19 cellular contexts compared by ENCODE assay signal in the genomic region with DNA sequence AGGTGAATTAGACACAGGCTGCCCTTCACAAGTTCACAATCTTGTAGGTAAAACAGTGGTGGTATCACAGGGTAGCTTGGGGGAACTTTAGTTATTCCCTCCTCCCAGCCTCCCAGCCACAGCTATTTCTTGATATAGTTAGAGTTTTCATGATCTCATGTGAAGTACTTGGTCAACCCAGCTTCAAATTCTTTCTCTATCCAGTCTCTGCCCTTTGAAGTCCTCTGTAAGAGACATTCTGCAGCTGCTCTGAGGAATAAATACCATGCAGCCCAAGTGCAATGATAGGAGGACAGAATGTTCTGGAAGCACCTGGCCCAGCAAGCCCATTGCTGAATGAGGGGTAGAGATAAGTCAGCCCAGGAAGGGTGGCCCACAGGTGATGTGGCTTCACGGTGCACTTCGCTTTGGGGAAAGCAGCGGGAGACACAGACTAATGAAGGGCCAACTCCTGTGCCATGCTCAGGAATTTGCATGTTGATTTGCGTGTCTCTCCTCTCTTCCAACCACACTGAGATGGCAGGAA. TPM values are rescaled to one million over a fixed set of nuclear protein-coding genes. Genes with fewer than 3 reads are reported as not detected.
A peak's percentile ranks its signal among the peaks of the same experiment; 100 is the strongest.
DNase-seq lines count a peak whose midpoint lies in the region; ATAC-seq, FAIRE-seq and TF ChIP-seq lines count a peak whose summit lies in the region.
"Had no signal": no experiment of that assay in that cellular context is flagged by ENCODE, and none has a peak within 500 bp of the region (broad histone marks: within the 10 kb centered on the region; RNA-seq: fewer than 3 reads in every experiment).

No MANE protein-coding gene starts in this region.

- intact Hi-C loops in activated T-helper 1 cell treated with anti-CD3 and anti-CD28 coated beads, Interleukin-12 subunit alpha, Interleukin-12 subunit beta, Interleukin-2, Interleukin-4 antibody, amounts not matched to agents 30 ng/mL and 10 ng/mL and 1 ng/mL, durations not matched to agents 14 hours and 24 hours and 36 hours (cut with micrococcal nuclease), result no loop called here

- no peaks in the 10 kb centered on the region for H3K36me3 Mint-ChIP-seq in activated T-helper 1 cell treated with anti-CD3 and anti-CD28 coated beads, Interleukin-12 subunit alpha, Interleukin-12 subunit beta, Interleukin-2, Interleukin-4 antibody, amounts not matched to agents 30 ng/mL and 10 ng/mL and 1 ng/mL, durations not matched to agents 14 hours and 24 hours and 36 hours (ENCODE audit: low read depth)
- H3K36me3 Mint-ChIP-seq: CD4-positive, CD25-positive, alpha-beta regulatory T cell had no signal

- no peaks in the 10 kb centered on the region for H3K9me3 ChIP-seq in A549
- H3K9me3 ChIP-seq in HEK293 (ENCODE audit: control insufficient read depth, insufficient read depth, low read depth, low read length), result no peaks in the 10 kb centered on the region
- H3K9me3 ChIP-seq: SJSA1 had no signal

- TF ChIP-seq RAD21 in A549 (conservative IDR thresholded peaks at IDR 0.05 in 1 of 2, IDR thresholded peaks at IDR 0.05 in 1 of 2), result no peak

- no peak overlapping the region for H3K4me3 Mint-ChIP-seq in activated T-helper 1 cell treated with anti-CD3 and anti-CD28 coated beads, Interleukin-12 subunit alpha, Interleukin-12 subunit beta, Interleukin-2, Interleukin-4 antibody, amounts not matched to agents 30 ng/mL and 10 ng/mL and 1 ng/mL, durations not matched to agents 14 hours and 24 hours and 36 hours
- H3K4me3 Mint-ChIP-seq: CD4-positive, CD25-positive, alpha-beta regulatory T cell had no signal

- peaks cover 10% of the 10 kb centered on the region for H3K27me3 Mint-ChIP-seq in activated T-helper 1 cell treated with anti-CD3 and anti-CD28 coated beads, Interleukin-12 subunit alpha, Interleukin-12 subunit beta, Interleukin-2, Interleukin-4 antibody, amounts not matched to agents 30 ng/mL and 10 ng/mL and 1 ng/mL, durations not matched to agents 14 hours and 24 hours and 36 hours (ENCODE audit: insufficient read depth)

- no peak overlapping the region for H3K27ac Mint-ChIP-seq in activated T-helper 1 cell treated with anti-CD3 and anti-CD28 coated beads, Interleukin-12 subunit alpha, Interleukin-12 subunit beta, Interleukin-2, Interleukin-4 antibody, amounts not matched to agents 30 ng/mL and 10 ng/mL and 1 ng/mL, durations not matched to agents 14 hours and 24 hours and 36 hours
- H3K27ac Mint-ChIP-seq: CD4-positive, CD25-positive, alpha-beta regulatory T cell had no signal

- POLR2A ChIA-PET in A549 (lab: Yijun Ruan, JAX), result no interaction called here
- POLR2A ChIA-PET in HEK293 (lab: Yijun Ruan, JAX), result interaction anchor here (0.6 kb wide), 1 partner anchor 12 kb away, joined by 4 read pairs; no protein-coding TSS in a partner anchor

- FAIRE-seq in A549 (lab: Jason Lieb, UNC), result no peak
- FAIRE-seq: H54 had no signal

- TF ChIP-seq CTCF in A549 (IDR thresholded peaks at IDR 0.05) (no peak), HEK293 (tag by site-specific recombination; IDR thresholded peaks at IDR 0.05) (no peak)

- H3K4me2 ChIP-seq in A549, result no peak overlapping the region

- no peak for TF ChIP-seq EP300 in A549 (IDR thresholded peaks at IDR 0.05)

- DNase-seq in A549 (ENCODE audit: low read depth in 1 of 2, low spot score in 1 of 2) (no peak), amniotic epithelial cell (ENCODE audit: low read depth) (peak; percentile 29), myocyte (ENCODE audit: low read depth) (peak; percentile 63), inferior parietal cortex (ENCODE audit: extremely low spot score) (no peak)
- DNase-seq in activated T-helper 1 cell treated with anti-CD3 and anti-CD28 coated beads, Interleukin-12 subunit alpha, Interleukin-12 subunit beta, Interleukin-2, Interleukin-4 antibody, amounts not matched to agents 30 ng/mL and 10 ng/mL and 1 ng/mL, durations not matched to agents 14 hours and 24 hours and 36 hours (ENCODE audit: low spot score), result no peak
- DNase-seq: 8988T; CD4-positive, CD25-positive, alpha-beta regulatory T cell; EL; GF-D8; Karpas-422; NCI-H1694; NCI-H2227 treated with DMSO at 0.1 percent for 48 hours; NCI-H524; OCI-M1 had no signal

- WGBS in A549 (ENCODE audit: missing lambda C conversion rate), result 95% methylated on average over 4 of the region's 4 CpGs

- no peak overlapping the region for H3K4me3 ChIP-seq in A549
- no peak overlapping the region for H3K4me3 ChIP-seq in HEK293 (ENCODE audit: low read depth, low read length)
- H3K4me3 ChIP-seq: SJSA1 had no signal

- no peaks in the 10 kb centered on the region for H3K36me3 ChIP-seq in HEK293 (ENCODE audit: control insufficient read depth in 2 of 2, insufficient read depth in 1 of 2, low read length in 2 of 2)
- H3K36me3 ChIP-seq: SJSA1 had no signal

- peak; percentile 8 to 28; a peak in 3 of 6 replicates for ATAC-seq in A549
- no peak for ATAC-seq in GM19351 (IDR thresholded peaks at IDR 0.05; ENCODE audit: unreplicated experiment)
- ATAC-seq: Right ventricle myocardium inferior had no signal

- H3K27ac ChIP-seq in A549, result peak overlapping the region; percentile 11 to 16; a peak in 2 of 6 replicates
- H3K27ac ChIP-seq in HEK293 (ENCODE audit: extremely low read depth, low read depth, low read length), result no peak overlapping the region
- H3K27ac ChIP-seq: SJSA1 had no signal

- H3K4me1 ChIP-seq in A549 (0 out of 3 replicates have a peak, but pooled peaks cover 3% of the 10 kb centered on the region), HEK293 (ENCODE audit: control insufficient read depth, insufficient read depth, low read length) (no peaks in the 10 kb centered on the region)
- H3K4me1 ChIP-seq: SJSA1 had no signal

- CTCF ChIA-PET in A549 (lab: Yijun Ruan, JAX), result no interaction called here
- CTCF ChIA-PET in HEK293 (lab: Yijun Ruan, JAX), result no interaction called here

- no peak for TF ChIP-seq POLR2A in A549 (IDR thresholded peaks at IDR 0.05; ENCODE audit: low read length)

- H3K9me3 Mint-ChIP-seq in activated T-helper 1 cell treated with anti-CD3 and anti-CD28 coated beads, Interleukin-12 subunit alpha, Interleukin-12 subunit beta, Interleukin-2, Interleukin-4 antibody, amounts not matched to agents 30 ng/mL and 10 ng/mL and 1 ng/mL, durations not matched to agents 14 hours and 24 hours and 36 hours, result no peaks in the 10 kb centered on the region
- H3K9me3 Mint-ChIP-seq: CD4-positive, CD25-positive, alpha-beta regulatory T cell had no signal

- H3K4me1 Mint-ChIP-seq in activated T-helper 1 cell treated with anti-CD3 and anti-CD28 coated beads, Interleukin-12 subunit alpha, Interleukin-12 subunit beta, Interleukin-2, Interleukin-4 antibody, amounts not matched to agents 30 ng/mL and 10 ng/mL and 1 ng/mL, durations not matched to agents 14 hours and 24 hours and 36 hours (ENCODE audit: low read depth), result no peaks in the 10 kb centered on the region
- H3K4me1 Mint-ChIP-seq: CD4-positive, CD25-positive, alpha-beta regulatory T cell had no signal

TF ChIP-seq in A549, 52 proteins besides CTCF, POLR2A, EP300 and RAD21:
- no peak for TF ChIP-seq EHF (CRISPR knock-in tag; IDR thresholded peaks at IDR 0.05)

TF ChIP-seq in HEK293, 187 proteins besides CTCF, POLR2A, EP300 and RAD21:
- TF ChIP-seq ZNF585B (tag by site-specific recombination; IDR thresholded peaks at IDR 0.05), result peak; percentile 48
- no peak for TF ChIP-seq ZNF23 (tag by site-specific recombination; IDR thresholded peaks at IDR 0.05; ENCODE audit: borderline replicate concordance)

RNA-seq across cellular contexts. Expression of gene TXNRD1, which starts 8.1 kb away (rescaled TPM):
- polyA plus RNA-seq in A549 (2011; rRNA removed) (1,230 and 1,348 TPM in 2 replicates), A549 (2017; fragmentation: RNase III; extraction: RNeasy Plus Mini Kit Qiagen cat#74134 plus additional on column Dnase treatment) (820 to 990 TPM (median 899 TPM) in 3 replicates)
- 1,014 and 1,157 TPM in 2 replicates for polyA plus RNA-seq in A549 (2012; cell fraction: cytosol; rRNA removed)
- 1,072 and 1,429 TPM in 2 replicates for polyA plus RNA-seq in A549 (2012; cell fraction: nucleus; rRNA removed)
- 1,720 and 1,870 TPM in 2 replicates for polyA minus RNA-seq in A549 (2011; rRNA and poly(A)+ RNA removed)
- total RNA-seq in myocyte, result 127 and 185 TPM in 2 replicates
- polyA plus RNA-seq in myocyte (2012), result 112 TPM
- 93.3 and 103 TPM in 2 replicates for total RNA-seq in activated T-helper 1 cell treated with anti-CD3 and anti-CD28 coated beads, Interleukin-12 subunit alpha, Interleukin-12 subunit beta, Interleukin-2, Interleukin-4 antibody, amounts not matched to agents 30 ng/mL and 10 ng/mL and 1 ng/mL, durations not matched to agents 14 hours and 24 hours and 36 hours

Comparison
In these comparisons a context has a peak if more than half of its experiments do, and no peak if none do; other contexts are left out.
1. DNase-seq: peak in amniotic epithelial cell (single experiment) and myocyte (single experiment); none in A549 (0 of 2), activated T-helper 1 cell treated with anti-CD3 and anti-CD28 coated beads, Interleukin-12 subunit alpha, Interleukin-12 subunit beta, Interleukin-2, Interleukin-4 antibody, amounts not matched to agents 30 ng/mL and 10 ng/mL and 1 ng/mL, durations not matched to agents 14 hours and 24 hours and 36 hours (single experiment) and inferior parietal cortex (single experiment).